ENCODE assay signal across 11 cellular contexts in genomic region chr7:134441264-134441663, GRCh38. TPM values are rescaled to one million over a fixed set of nuclear protein-coding genes. Genes with fewer than 3 reads are reported as not detected.
"Had no signal": no experiment of that assay in that cellular context is flagged by ENCODE, and none has a peak within 500 bp of the region (broad histone marks: within the 10 kb centered on the region; RNA-seq: fewer than 3 reads in every experiment).

No MANE protein-coding gene starts in this region.

- DNase-seq: GM23248, GOT3, H7, HFFc6, IMR-90, KG1 had no signal

- H3K9ac ChIP-seq: GM23248 had no signal

- ATAC-seq: HCT116, K562 had no signal

- FAIRE-seq: HTR-8/SVneo, K562 had no signal

- H3K9me3 ChIP-seq: HAP-1 had no signal

- H3K4me3 ChIP-seq: GM23248, HAP-1, K562 had no signal

- H3K4me1 ChIP-seq: HAP-1 had no signal

- H3K27ac ChIP-seq: GM23248 had no signal

- H2AFZ ChIP-seq: GM23248 had no signal

RNA-seq across cellular contexts. Expression of gene AKR1B1, which starts 17.6 kb away (rescaled TPM):
- total RNA-seq: HT-29 had no signal
